Comparison of ENCODE assay signal across 1 cellular context in the genomic region with DNA sequence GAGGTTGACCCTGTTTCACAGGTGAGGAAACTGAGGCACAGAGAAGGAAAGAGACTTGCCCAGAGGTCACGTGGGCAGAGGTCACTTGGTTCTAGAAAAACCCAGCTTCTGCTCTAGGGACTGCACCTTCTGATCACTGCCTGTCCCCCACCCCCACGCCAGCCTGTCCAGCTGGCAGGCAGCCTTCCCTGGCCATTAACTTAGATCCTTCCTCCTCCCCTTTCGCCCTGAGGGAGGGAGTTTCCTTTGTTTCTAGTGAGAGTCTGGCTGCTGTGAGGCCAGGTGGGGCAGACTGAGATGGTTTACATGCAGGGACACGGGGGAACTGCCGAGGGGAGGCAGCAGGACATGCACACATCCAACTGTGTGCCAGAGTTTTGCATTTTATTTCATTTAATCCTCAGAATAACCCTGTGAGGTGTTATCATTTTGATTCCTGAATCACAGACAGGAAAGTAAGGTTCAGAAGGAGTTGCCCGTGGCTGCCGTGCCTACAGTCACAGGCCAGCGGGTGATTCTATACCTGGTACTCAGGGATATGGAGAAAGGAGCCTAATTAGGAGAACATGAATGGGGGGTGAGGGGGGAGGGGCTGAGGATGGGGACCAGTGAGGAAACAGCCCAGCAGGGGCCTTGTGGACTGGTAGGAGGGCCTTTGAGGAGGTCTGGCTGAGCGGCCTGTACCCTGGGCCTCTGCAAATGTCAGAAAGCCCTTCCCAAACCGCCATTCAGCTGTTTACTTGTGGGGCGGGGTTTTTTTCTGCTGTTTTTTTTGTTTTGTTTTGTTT.
TF ChIP-seq lines count a peak whose summit lies in the region.

No MANE protein-coding gene starts in this region.

TF ChIP-seq in IMR-90, 13 proteins besides CTCF, POLR2A, EP300 and RAD21:
- TF ChIP-seq MAFK (IDR thresholded peaks at IDR 0.05; ENCODE audit: low read depth, low read length) = no peak
- no peak for TF ChIP-seq FOS (IDR thresholded peaks at IDR 0.05; ENCODE audit: low read depth, low read length)
TF ChIP-seq in IMR-90: peak in this region for 0.
